ENCODE assay signal across 10 cellular contexts in the genomic region with DNA sequence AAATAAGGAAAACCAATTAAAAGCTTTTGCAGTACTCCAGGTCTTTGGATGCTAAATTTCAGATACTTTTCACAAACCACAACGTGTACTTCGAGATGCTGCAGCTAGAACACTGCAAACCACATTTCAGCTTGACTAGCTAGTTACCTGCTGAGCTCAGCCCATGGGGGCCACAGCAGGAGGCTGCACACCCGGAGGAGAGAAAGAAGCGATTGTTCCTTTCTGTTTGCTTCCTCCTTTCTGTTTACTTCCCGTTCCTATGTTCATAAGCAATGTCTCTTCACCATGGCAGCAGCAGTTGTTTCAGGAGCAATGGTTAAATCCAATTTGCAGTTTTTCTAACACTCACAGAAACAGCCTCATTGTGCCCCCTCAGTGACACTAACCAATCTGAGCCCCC.
DNase-seq lines count a peak whose midpoint lies in the region; ATAC-seq, FAIRE-seq and TF ChIP-seq lines count a peak whose summit lies in the region.
"Had no signal": no experiment of that assay in that cellular context is flagged by ENCODE, and none has a peak within 500 bp of the region (broad histone marks: within the 10 kb centered on the region; RNA-seq: fewer than 3 reads in every experiment).

No MANE protein-coding gene starts in this region.

- DNase-seq in NOMO-1 (lab: John Stamatoyannopoulos, UW; ENCODE audit: unreplicated experiment in 2 of 2) (peak; percentile 62 to 81), body of pancreas (peak; percentile 26 to 54 (median 40)), SK-N-DZ (ENCODE audit: low spot score) (no peak), urothelium cell line (ENCODE audit: low spot score) (no peak), HUDEP-2 (lab: John Stamatoyannopoulos, UW; ENCODE audit: unreplicated experiment in 76 of 76) (no peak)
- DNase-seq: trophoblast cell had no signal

- TF ChIP-seq CTCF in 22Rv1 (IDR thresholded peaks at IDR 0.05), result no peak
- TF ChIP-seq CTCF in body of pancreas (IDR thresholded peaks at IDR 0.05), result peak in 1 of 7 experiments; percentile 7

- intact Hi-C loops in body of pancreas (cut with DNase I), result no loop called here

- H3K36me3 ChIP-seq in body of pancreas (replicated peaks in 1 of 2; ENCODE audit: insufficient read depth in 1 of 2, low read depth in 2 of 2), result no peaks in the 10 kb centered on the region
- H3K36me3 ChIP-seq: cardiac muscle cell had no signal

- no peak overlapping the region for H3K4me3 ChIP-seq in body of pancreas
- H3K4me3 ChIP-seq: cardiac muscle cell had no signal

- peak; percentile 48 for ATAC-seq in GM18511 (IDR thresholded peaks at IDR 0.05; ENCODE audit: unreplicated experiment)
- ATAC-seq in body of pancreas, result peak; percentile 85
- ATAC-seq in HG03457 (IDR thresholded peaks at IDR 0.05; ENCODE audit: unreplicated experiment), result no peak

- no peak for FAIRE-seq in urothelium cell line (lab: Jason Lieb, UNC)

- no peak for TF ChIP-seq POLR2A in body of pancreas (IDR thresholded peaks at IDR 0.05)

- H3K9me3 ChIP-seq in body of pancreas, result no peaks in the 10 kb centered on the region

- H3K27me3 ChIP-seq in body of pancreas, result no peaks in the 10 kb centered on the region

- H3K4me1 ChIP-seq in body of pancreas, result peaks cover 18% of the 10 kb centered on the region

- H3K27ac ChIP-seq in 22Rv1, result peak overlapping the region; percentile 86
- peak overlapping the region; percentile 7 to 50 (median 25) for H3K27ac ChIP-seq in body of pancreas
- H3K27ac ChIP-seq: cardiac muscle cell had no signal

- WGBS in body of pancreas, 2 donors, result 47 to 60% methylated on average over 5 of the region's 5 CpGs

Comparison
In these comparisons a context has a peak if more than half of its experiments do, and no peak if none do; other contexts are left out.
1. DNase-seq: peak in NOMO-1 (2 of 2) and body of pancreas (4 of 4); none in SK-N-DZ (single experiment), urothelium cell line (single experiment) and HUDEP-2 (0 of 76).